ENCODE assay signal across 25 cellular contexts in genomic region chr5:161421067-161421466, GRCh38.
"Had no signal": no experiment of that assay in that cellular context is flagged by ENCODE, and none has a peak within 500 bp of the region (broad histone marks: within the 10 kb centered on the region; RNA-seq: fewer than 3 reads in every experiment).

No MANE protein-coding gene starts in this region.

- H3K27ac ChIP-seq: SK-N-MC had no signal

- H3K4me3 ChIP-seq: SK-N-MC had no signal

- H3K4me3 Mint-ChIP-seq: activated CD4-positive, alpha-beta memory T cell treated with anti-CD3 and anti-CD28 coated beads, Interleukin-2, amount 10 ng/mL, durations not matched to agents 7 days and 5 days; activated CD4-positive, alpha-beta T cell treated with anti-CD3 and anti-CD28 coated beads, Interleukin-2, amount 10 ng/mL, durations not matched to agents 7 days and 5 days; activated naive CD4-positive, alpha-beta T cell treated with anti-CD3 and anti-CD28 coated beads for 36 hours; activated naive CD8-positive, alpha-beta T cell; activated T-helper 17 cell treated with anti-CD3 and anti-CD28 coated beads, Interleukin-2, amount 50 U/mL, for 72 hours; brain; central memory CD8-positive, alpha-beta T cell; T-cell had no signal

- H3K27me3 Mint-ChIP-seq: activated CD4-positive, alpha-beta memory T cell treated with anti-CD3 and anti-CD28 coated beads, Interleukin-2, amount 10 ng/mL, durations not matched to agents 7 days and 5 days; activated CD4-positive, alpha-beta T cell treated with anti-CD3 and anti-CD28 coated beads, Interleukin-2, amount 10 ng/mL, durations not matched to agents 7 days and 5 days; activated naive CD8-positive, alpha-beta T cell; activated T-helper 17 cell treated with anti-CD3 and anti-CD28 coated beads, Interleukin-2, amount 50 U/mL, for 72 hours; central memory CD8-positive, alpha-beta T cell; T-cell had no signal

- H3K9me3 Mint-ChIP-seq: activated CD4-positive, alpha-beta memory T cell treated with anti-CD3 and anti-CD28 coated beads, Interleukin-2, amount 10 ng/mL, durations not matched to agents 7 days and 5 days; activated CD4-positive, alpha-beta T cell treated with anti-CD3 and anti-CD28 coated beads, Interleukin-2, amount 10 ng/mL, durations not matched to agents 7 days and 5 days; activated naive CD4-positive, alpha-beta T cell treated with anti-CD3 and anti-CD28 coated beads for 36 hours; central memory CD8-positive, alpha-beta T cell had no signal

- DNase-seq: activated CD4-positive, alpha-beta memory T cell treated with anti-CD3 and anti-CD28 coated beads, Interleukin-2, amount 10 ng/mL, durations not matched to agents 7 days and 5 days; activated CD4-positive, alpha-beta T cell treated with anti-CD3 and anti-CD28 coated beads, Interleukin-2, amount 10 ng/mL, durations not matched to agents 7 days and 5 days; activated CD4-positive, CD25-positive, alpha-beta regulatory T cell; activated gamma-delta T cell; activated naive CD4-positive, alpha-beta T cell treated with anti-CD3 and anti-CD28 coated beads for 36 hours; activated T-cell treated with anti-CD3 and anti-CD28 coated beads for 4 hours; activated T-cell treated with anti-CD3 and anti-CD28 coated beads, Interleukin-2, amount 50 U/mL, for 48 hours; amygdala; Kasumi-1; KBM-7; NCI-H1105 treated with DMSO at 0.1 percent for 48 hours; NCI-H526; NCI-H82; OCI-M1; RPMI8226; T-cell; T-helper 2 cell; T1000 had no signal

- H3K27ac Mint-ChIP-seq: activated CD4-positive, alpha-beta memory T cell treated with anti-CD3 and anti-CD28 coated beads, Interleukin-2, amount 10 ng/mL, durations not matched to agents 7 days and 5 days; activated CD4-positive, alpha-beta T cell treated with anti-CD3 and anti-CD28 coated beads, Interleukin-2, amount 10 ng/mL, durations not matched to agents 7 days and 5 days; activated naive CD4-positive, alpha-beta T cell treated with anti-CD3 and anti-CD28 coated beads for 36 hours; activated naive CD8-positive, alpha-beta T cell; activated T-helper 17 cell treated with anti-CD3 and anti-CD28 coated beads, Interleukin-2, amount 50 U/mL, for 72 hours; T-cell had no signal

- ATAC-seq: activated T-helper 17 cell treated with anti-CD3 and anti-CD28 coated beads, Interleukin-2, amount 50 U/mL, for 72 hours; Panc1; Right ventricle myocardium inferior; T-cell had no signal

- H3K4me1 Mint-ChIP-seq: activated CD4-positive, alpha-beta memory T cell treated with anti-CD3 and anti-CD28 coated beads, Interleukin-2, amount 10 ng/mL, durations not matched to agents 7 days and 5 days; activated CD4-positive, alpha-beta T cell treated with anti-CD3 and anti-CD28 coated beads, Interleukin-2, amount 10 ng/mL, durations not matched to agents 7 days and 5 days; activated T-helper 17 cell treated with anti-CD3 and anti-CD28 coated beads, Interleukin-2, amount 50 U/mL, for 72 hours; brain; central memory CD8-positive, alpha-beta T cell; T-cell had no signal

- H3K36me3 Mint-ChIP-seq: activated naive CD8-positive, alpha-beta T cell; brain; T-cell had no signal
